In the genomic region with DNA sequence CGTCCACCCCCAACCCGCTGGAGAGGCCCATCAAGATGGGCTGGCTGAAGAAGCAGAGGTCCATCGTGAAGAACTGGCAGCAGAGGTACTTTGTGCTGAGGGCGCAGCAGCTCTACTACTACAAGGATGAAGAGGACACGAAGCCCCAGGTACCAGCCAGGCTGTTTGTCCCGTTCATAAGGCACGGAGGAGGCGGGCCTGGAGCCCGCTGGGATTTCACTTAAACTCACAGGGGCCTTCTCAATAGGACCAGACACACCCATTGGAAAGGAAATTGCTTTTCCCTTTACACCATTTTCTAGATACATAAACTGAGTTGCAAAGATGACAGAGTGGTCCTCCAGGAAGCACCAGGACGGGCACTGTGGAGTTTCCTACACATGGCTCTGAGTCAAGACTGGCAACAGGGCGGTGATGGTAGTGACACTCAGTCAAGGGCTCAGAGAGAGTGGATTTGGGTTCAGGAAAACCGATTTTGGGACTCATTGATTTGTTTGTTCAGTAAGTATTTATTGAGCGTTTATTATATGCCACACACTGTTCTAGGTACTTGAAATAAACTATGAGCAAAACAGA, we compare ENCODE assay signal across 9 cellular contexts. TPM values are rescaled to one million over a fixed set of nuclear protein-coding genes. Genes with fewer than 3 reads are reported as not detected.
DNase-seq lines count a peak whose midpoint lies in the region; ATAC-seq and TF ChIP-seq lines count a peak whose summit lies in the region.
"Had no signal": no experiment of that assay in that cellular context is flagged by ENCODE, and none has a peak within 500 bp of the region (broad histone marks: within the 10 kb centered on the region; RNA-seq: fewer than 3 reads in every experiment).

No MANE protein-coding gene starts in this region.

- intact Hi-C loops in breast epithelium (cut with DNase I; ENCODE audit: low total_unique reads) = no loop called here
- intact Hi-C loops in MCF 10A (cut with micrococcal nuclease) = no loop called here
- intact Hi-C loops in vagina (cut with DNase I) = no loop called here

- POLR2A ChIA-PET in MCF 10A (lab: Yijun Ruan, JAX) = no interaction called here

- CTCF ChIA-PET in MCF 10A (lab: Yijun Ruan, JAX) = interaction anchor here (0.6 to 1.1 kb wide), 3 partner anchors 24 to 152 kb away, joined by 3 read pairs; no protein-coding TSS in a partner anchor

- ATAC-seq in HG02571 (IDR thresholded peaks at IDR 0.05; ENCODE audit: unreplicated experiment) = no peak

- H3K27me3 ChIP-seq in breast epithelium (no peaks in the 10 kb centered on the region), mononuclear cell (ENCODE audit: insufficient read depth, low read length) (no peaks in the 10 kb centered on the region), vagina (no peaks in the 10 kb centered on the region)

- H3K36me3 ChIP-seq in breast epithelium (no peaks in the 10 kb centered on the region), vagina (no peaks in the 10 kb centered on the region)

- no peak overlapping the region for H3K4me3 Mint-ChIP-seq in MCF 10A (ENCODE audit: unreplicated experiment)

- H3K4me3 ChIP-seq in breast epithelium (peak overlapping the region; percentile 34 to 68 (median 44)), cardiac fibroblast (replicated peaks in 1 of 2; ENCODE audit: low read depth in 2 of 2, low read length in 2 of 2) (peak overlapping the region; percentile 8 to 50), mononuclear cell (ENCODE audit: low read length) (peak overlapping the region; percentile 61), vagina (peak overlapping the region; percentile 36 to 48)

- TF ChIP-seq POLR2A in breast epithelium (IDR thresholded peaks at IDR 0.05) = no peak
- no peak for TF ChIP-seq POLR2A in vagina (IDR thresholded peaks at IDR 0.05)

- BruUV-seq in MCF 10A (replicated peaks; lab: Mats Ljungman, UMichigan) = no TSS peak

- no peaks in the 10 kb centered on the region for H3K4me1 Mint-ChIP-seq in MCF 10A (ENCODE audit: insufficient read depth, unreplicated experiment)

- H3K4me1 ChIP-seq in breast epithelium (no peaks in the 10 kb centered on the region), mononuclear cell (ENCODE audit: insufficient read depth, low read length) (peaks cover 86% of the 10 kb centered on the region), vagina (peaks cover 30% of the 10 kb centered on the region)

- H3K27me3 Mint-ChIP-seq in MCF 10A (ENCODE audit: insufficient read depth, unreplicated experiment) = no peaks in the 10 kb centered on the region

- H3K27ac ChIP-seq in breast epithelium = peak overlapping the region; percentile 53 to 88
- peak overlapping the region; percentile 62 for H3K27ac ChIP-seq in vagina

- H3K9me3 Mint-ChIP-seq in MCF 10A (ENCODE audit: unreplicated experiment) = no peaks in the 10 kb centered on the region

- H3K36me3 Mint-ChIP-seq in MCF 10A (ENCODE audit: insufficient read depth, unreplicated experiment) = no peaks in the 10 kb centered on the region

- TF ChIP-seq CTCF in breast epithelium (IDR thresholded peaks at IDR 0.05) = no peak
- TF ChIP-seq CTCF in MCF 10A (IDR thresholded peaks at IDR 0.05; ENCODE audit: unreplicated experiment) = no peak
- no peak for TF ChIP-seq CTCF in cardiac fibroblast (IDR thresholded peaks at IDR 0.05; ENCODE audit: low read depth, low read length)
- TF ChIP-seq CTCF in vagina (IDR thresholded peaks at IDR 0.05) = no peak

- H3K27ac Mint-ChIP-seq in MCF 10A (ENCODE audit: low read depth, unreplicated experiment) = no peak overlapping the region

- no peaks in the 10 kb centered on the region for H3K9me3 ChIP-seq in breast epithelium
- H3K9me3 ChIP-seq in mononuclear cell (ENCODE audit: low read depth, low read length) = no peaks in the 10 kb centered on the region
- H3K9me3 ChIP-seq in vagina = no peaks in the 10 kb centered on the region

- DNase-seq in breast epithelium (ENCODE audit: low spot score in 2 of 2) (no peak), MCF 10A (ENCODE audit: unreplicated experiment) (no peak), cardiac fibroblast (ENCODE audit: low read depth in 2 of 2) (no peak), vagina (ENCODE audit: extremely low spot score in 2 of 2) (no peak), NCI-H748 (lab: John Stamatoyannopoulos, UW; ENCODE audit: unreplicated experiment) (no peak), NCI-H2029 (lab: John Stamatoyannopoulos, UW) (no peak)
- DNase-seq: NCI-H526 had no signal

RNA-seq across cellular contexts. Expression of a gene that starts 40.7 kb away (rescaled TPM):
- total RNA-seq in breast epithelium (10 to 100 TPM in 1 of 3 donors, 1 to 10 TPM in 2; 7.8 to 10.8 (median 9.5) TPM), MCF 10A (2022) (0.93 TPM in 2 replicates), mononuclear cell (28.2 TPM), vagina (9.6 TPM)
